Comparison of ENCODE assay signal across 8 cellular contexts in the genomic region with DNA sequence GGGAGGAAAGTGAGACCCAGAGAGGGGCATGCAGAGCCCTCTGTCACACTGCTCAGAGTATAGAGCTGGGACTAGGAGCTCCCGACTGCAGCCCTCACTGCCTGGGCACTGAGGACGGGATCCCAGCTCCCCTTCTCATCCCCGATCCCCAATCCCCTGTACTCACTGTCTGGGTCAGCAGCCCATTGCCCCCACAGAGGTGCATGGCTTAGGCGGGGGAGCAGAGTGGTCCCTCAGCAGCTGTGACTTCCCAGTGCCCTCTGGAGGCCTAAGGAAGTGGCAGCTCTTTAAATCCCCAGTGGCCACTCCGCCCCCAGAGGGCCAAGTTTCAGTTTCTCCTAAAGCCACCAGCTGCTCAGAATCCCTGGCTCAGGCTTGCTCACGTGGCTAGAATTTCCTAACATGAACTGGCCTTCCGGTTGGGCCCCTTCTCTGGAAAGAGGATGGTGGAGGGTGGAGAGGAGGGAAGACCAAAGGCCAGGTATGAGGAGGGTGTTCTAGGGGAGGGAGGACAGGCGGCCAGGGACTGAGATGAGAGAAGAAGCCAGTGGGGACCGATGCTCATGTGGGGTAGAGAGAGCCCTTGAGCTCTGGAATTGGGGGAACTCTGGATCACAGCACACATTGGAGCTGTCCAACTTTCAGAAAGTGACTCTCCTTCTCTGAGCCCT. TPM values are rescaled to one million over a fixed set of nuclear protein-coding genes. Genes with fewer than 3 reads are reported as not detected.
DNase-seq lines count a peak whose midpoint lies in the region; ATAC-seq and TF ChIP-seq lines count a peak whose summit lies in the region.

A gene with protein sequence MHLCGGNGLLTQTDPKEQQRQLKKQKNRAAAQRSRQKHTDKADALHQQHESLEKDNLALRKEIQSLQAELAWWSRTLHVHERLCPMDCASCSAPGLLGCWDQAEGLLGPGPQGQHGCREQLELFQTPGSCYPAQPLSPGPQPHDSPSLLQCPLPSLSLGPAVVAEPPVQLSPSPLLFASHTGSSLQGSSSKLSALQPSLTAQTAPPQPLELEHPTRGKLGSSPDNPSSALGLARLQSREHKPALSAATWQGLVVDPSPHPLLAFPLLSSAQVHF (minus strand): TSS at position 262 of the 671 bp plus-strand sequence. CDS start 57 bp downstream, at position 205.

- in situ Hi-C loops in Panc1 (cut with HindIII; ENCODE audit: low pct_unique_long_range_greater_than_20kb, low sequenced_read_pairs) = no loop called here

- H3K27ac ChIP-seq in Panc1 (ENCODE audit: low read length) = peak within 1 kb of the TSS; percentile 79
- H3K27ac ChIP-seq in left lung = peak within 1 kb of the TSS; percentile 40 to 78

- no peaks in the 10 kb centered on the region for H3K9me3 Mint-ChIP-seq in Calu3 (ENCODE audit: low read depth, unreplicated experiment)
- no peaks in the 10 kb centered on the region for H3K9me3 Mint-ChIP-seq in stimulated activated naive CD8-positive, alpha-beta T cell treated with anti-CD3 and anti-CD28 coated beads, Interleukin-15, amount 100 ng/mL, for 72 hours

- H3K27me3 Mint-ChIP-seq in Calu3 (ENCODE audit: unreplicated experiment) = no peaks in the 10 kb centered on the region
- peaks cover 33% of the 10 kb centered on the region for H3K27me3 Mint-ChIP-seq in stimulated activated naive CD8-positive, alpha-beta T cell treated with anti-CD3 and anti-CD28 coated beads, Interleukin-15, amount 100 ng/mL, for 72 hours

- H3K27me3 ChIP-seq in Panc1 (ENCODE audit: control insufficient read depth, insufficient read depth, low read length) (no peaks in the 10 kb centered on the region), left lung (no peaks in the 10 kb centered on the region)

- peak within 1 kb of the TSS; percentile 82 for H3K27ac Mint-ChIP-seq in Calu3 (ENCODE audit: unreplicated experiment)
- H3K27ac Mint-ChIP-seq in stimulated activated naive CD8-positive, alpha-beta T cell treated with anti-CD3 and anti-CD28 coated beads, Interleukin-15, amount 100 ng/mL, for 72 hours = no peak within 1 kb of the TSS

- H3K4me3 ChIP-seq in Panc1 (ENCODE audit: low read depth in 2 of 2, low read length in 2 of 2) (peak within 1 kb of the TSS; percentile 17 to 60), left lung (peak within 1 kb of the TSS; percentile 34 to 63)

- DNase-seq in Calu3 = peak; percentile 84
- DNase-seq in HT-29 (ENCODE audit: low spot score) = peak; percentile 80
- no peak for DNase-seq in Panc1 (ENCODE audit: low read depth, low spot score)
- DNase-seq in dedifferentiated amniotic fluid mesenchymal stem cell (ENCODE audit: extremely low spot score) = peak; percentile 59
- peak; percentile 84 to 86 for DNase-seq in left lung
- no peak for DNase-seq in stimulated activated naive CD8-positive, alpha-beta T cell treated with anti-CD3 and anti-CD28 coated beads, Interleukin-15, amount 100 ng/mL, for 72 hours
- DNase-seq in stimulated activated CD4-positive, alpha-beta T cell treated with anti-CD3 and anti-CD28 coated beads, Interleukin-2, amount 100 ng/mL, for 24 hours = no peak

- CTCF ChIA-PET in Calu3 (lab: Charles Lee) = interaction anchor here (0.5 to 2.1 kb wide), 15 partner anchors 10 to 209 kb away, joined by 3 to 12 read pairs (median 4); partner anchors contain the start of genes ARL2, CDC42BPG, EHD1 and MAJIN
- CTCF ChIA-PET in Panc1 (lab: Charles Lee) = interaction anchor here (0.5 to 1.4 kb wide), 11 partner anchors 14 to 151 kb away, joined by 3 to 10 read pairs (median 4); partner anchors contain the start of gene ARL2

- BruUV-seq in Calu3 (replicated peaks; lab: Mats Ljungman, UMichigan) = no TSS peak
- no TSS peak for BruUV-seq in Panc1 (replicated peaks; lab: Mats Ljungman, UMichigan)

- POLR2A ChIA-PET in Panc1 (lab: Charles Lee) = interaction anchor here (1.0 kb wide), 1 partner anchor 18 kb away, joined by 3 read pairs; no protein-coding TSS in a partner anchor

- peaks cover 28% of the 10 kb centered on the region for H3K4me1 Mint-ChIP-seq in Calu3 (ENCODE audit: low read depth, unreplicated experiment)
- peaks cover 25% of the 10 kb centered on the region for H3K4me1 Mint-ChIP-seq in stimulated activated naive CD8-positive, alpha-beta T cell treated with anti-CD3 and anti-CD28 coated beads, Interleukin-15, amount 100 ng/mL, for 72 hours

- intact Hi-C loops in Calu3 (cut with micrococcal nuclease; ENCODE audit: unreplicated experiment) = loop anchor here (5.0 kb wide), 2 partner anchors 80 to 150 kb away; partner anchors contain the start of gene ATG2A
- intact Hi-C loops in Panc1 (cut with micrococcal nuclease; ENCODE audit: unreplicated experiment) = loop anchor here (5.0 kb wide), 1 partner anchor 150 kb away; no protein-coding TSS in a partner anchor
- intact Hi-C loops in left lung (cut with DNase I) = no loop called here

- H3K9me3 ChIP-seq in Panc1 (ENCODE audit: control insufficient read depth, insufficient read depth, low read depth, low read length) = no peaks in the 10 kb centered on the region
- no peaks in the 10 kb centered on the region for H3K9me3 ChIP-seq in left lung

- H3K4me3 Mint-ChIP-seq in Calu3 (ENCODE audit: low read depth, unreplicated experiment) = peak within 1 kb of the TSS; percentile 68
- no peak within 1 kb of the TSS for H3K4me3 Mint-ChIP-seq in stimulated activated naive CD8-positive, alpha-beta T cell treated with anti-CD3 and anti-CD28 coated beads, Interleukin-15, amount 100 ng/mL, for 72 hours

- H3K4me1 ChIP-seq in Panc1 (ENCODE audit: control insufficient read depth, insufficient read depth, low read length) (peaks cover 4% of the 10 kb centered on the region; the same call in 1 of the 2 replicates), left lung (peaks cover 4 to 46% of the 10 kb centered on the region in 2 donors)

- ATAC-seq in Panc1 (peak; percentile 96), left lung (peak; percentile 98), HG03354 (IDR thresholded peaks at IDR 0.05; ENCODE audit: poor library complexity, severe bottlenecking, unreplicated experiment) (no peak)
- peak; percentile 46 for ATAC-seq in stimulated activated naive CD8-positive, alpha-beta T cell treated with anti-CD3 and anti-CD28 coated beads, Interleukin-15, amount 100 ng/mL, for 72 hours

- peaks cover 12% of the 10 kb centered on the region for H3K36me3 Mint-ChIP-seq in Calu3 (ENCODE audit: insufficient read depth, unreplicated experiment)

- no peaks in the 10 kb centered on the region for H3K36me3 ChIP-seq in Panc1 (ENCODE audit: control insufficient read depth, insufficient read depth, low read length)
- H3K36me3 ChIP-seq in left lung = peaks cover 0 to 20% of the 10 kb centered on the region in 2 donors

- TF ChIP-seq CTCF in Calu3 (IDR thresholded peaks at IDR 0.05; ENCODE audit: unreplicated experiment) (no peak), Panc1 (IDR thresholded peaks at IDR 0.05) (peak; percentile 90; the same call in 1 of the 2 replicates), left lung (IDR thresholded peaks at IDR 0.05) (peak; percentile 41 to 52)

RNA-seq across cellular contexts. Expression of the gene that starts here (rescaled TPM):
- total RNA-seq in Calu3 (2022) = 4.5 and 11.3 TPM in 2 replicates
- 1.6 and 2.5 TPM in 2 replicates for total RNA-seq in HT-29 (2014; rRNA removed; shearing (Covaris generic))
- total RNA-seq in Panc1 (2021; ENCODE audit: unreplicated experiment) = 1.6 TPM
- 3.7 TPM for polyA plus RNA-seq in Panc1 (2012; ENCODE audit: insufficient read length)
- 1 to 10 TPM; 3.2 to 8.1 TPM for total RNA-seq in left lung

Comparison
In these comparisons a context has a peak if more than half of its experiments do, and no peak if none do; other contexts are left out.
1. DNase-seq: peak in Calu3 (single experiment), HT-29 (single experiment), dedifferentiated amniotic fluid mesenchymal stem cell (single experiment) and left lung (2 of 2); none in Panc1 (single experiment), stimulated activated naive CD8-positive, alpha-beta T cell treated with anti-CD3 and anti-CD28 coated beads, Interleukin-15, amount 100 ng/mL, for 72 hours (0 of 2) and stimulated activated CD4-positive, alpha-beta T cell treated with anti-CD3 and anti-CD28 coated beads, Interleukin-2, amount 100 ng/mL, for 24 hours (0 of 2).
2. intact Hi-C loops: an anchor here in Calu3 (5.0 kb wide) and Panc1 (5.0 kb wide); none called in left lung.